ENCODE assay signal across 14 cellular contexts in the genomic region with DNA sequence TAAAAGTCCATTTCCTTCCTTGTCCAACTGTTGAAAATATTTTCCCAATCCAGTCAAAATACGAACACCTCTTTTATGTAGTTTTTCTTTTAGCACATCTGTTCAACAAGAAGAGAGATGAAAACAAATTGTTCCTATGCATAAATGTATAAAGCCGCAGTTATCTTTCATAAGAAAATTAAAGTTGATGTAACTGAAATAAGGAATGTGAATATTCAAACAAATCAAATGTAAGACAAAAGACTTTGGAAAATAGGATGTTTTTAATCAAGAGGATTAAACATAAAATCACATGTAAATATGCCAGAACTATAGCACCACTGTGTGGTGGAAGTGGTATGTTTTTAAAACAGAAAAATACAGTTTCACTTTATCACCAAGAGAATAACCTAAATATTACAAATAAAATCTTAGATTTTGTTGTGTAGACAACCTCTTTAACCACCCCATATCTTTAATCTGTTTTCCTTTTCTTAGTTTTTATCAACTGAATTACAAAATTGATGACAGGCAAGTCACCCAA. TPM values are rescaled to one million over a fixed set of nuclear protein-coding genes. Genes with fewer than 3 reads are reported as not detected.
DNase-seq lines count a peak whose midpoint lies in the region; ATAC-seq and TF ChIP-seq lines count a peak whose summit lies in the region.
"Had no signal": no experiment of that assay in that cellular context is flagged by ENCODE, and none has a peak within 500 bp of the region (broad histone marks: within the 10 kb centered on the region; RNA-seq: fewer than 3 reads in every experiment).

No MANE protein-coding gene starts in this region.

- DNase-seq in SIG-M5 treated with dmso at 0.1 percent for 504 hours (lab: John Stamatoyannopoulos, UW; ENCODE audit: unreplicated experiment) (peak; percentile 28), SIG-M5 (lab: John Stamatoyannopoulos, UW) (no peak), OCI-M1 (lab: John Stamatoyannopoulos, UW) (peak; percentile 44), fibroblast of gingiva (ENCODE audit: low read depth) (peak; percentile 8), smooth muscle cell of the brain vasculature (ENCODE audit: low read depth, low spot score) (peak; percentile 12), BE2C (no peak)
- DNase-seq: activated CD4-positive, alpha-beta T cell treated with anti-CD3 and anti-CD28 coated beads, Interleukin-2, amount 10 ng/mL, durations not matched to agents 7 days and 5 days; central memory CD4-positive, alpha-beta T cell; left ventricle myocardium superior; NCI-H510A; stimulated activated CD4-positive, alpha-beta T cell treated with anti-CD3 and anti-CD28 coated beads, Interleukin-2, amount 100 ng/mL, for 48 hours had no signal

- no peak; the same call in 1 of the 2 replicates for TF ChIP-seq CTCF in BE2C (IDR thresholded peaks at IDR 0.05; ENCODE audit: low read depth, low read length)

- no peaks in the 10 kb centered on the region for H3K4me1 ChIP-seq in BE2C
- H3K4me1 ChIP-seq: BLaER1 had no signal

- no peaks in the 10 kb centered on the region for H3K9me3 ChIP-seq in BE2C
- H3K9me3 ChIP-seq: BLaER1 had no signal

- H3K27me3 ChIP-seq in BE2C, result no peaks in the 10 kb centered on the region; the same call in 1 of the 2 replicates
- H3K27me3 ChIP-seq: BLaER1 had no signal

- H3K4me3 ChIP-seq in BE2C (ENCODE audit: low read depth, low read length), result no peak overlapping the region
- H3K4me3 ChIP-seq: BLaER1 had no signal

- ATAC-seq in HG02678 (IDR thresholded peaks at IDR 0.05; ENCODE audit: unreplicated experiment), result no peak
- no peak for ATAC-seq in HG02588 (IDR thresholded peaks at IDR 0.05; ENCODE audit: unreplicated experiment)
- ATAC-seq: left ventricle myocardium superior had no signal

- no peaks in the 10 kb centered on the region for H3K36me3 ChIP-seq in BE2C
- H3K36me3 ChIP-seq: BLaER1 had no signal

RNA-seq across cellular contexts. Expression of gene CAPS2, which starts 40.4 kb away (rescaled TPM):
- polyA plus RNA-seq in BE2C (2012; ENCODE audit: insufficient read depth, insufficient read length, low read depth), result not detected

RNA-seq across cellular contexts. Expression of gene GLIPR1L1, which starts 44.7 kb away (rescaled TPM):
- polyA plus RNA-seq in BE2C (2012; ENCODE audit: insufficient read depth, insufficient read length, low read depth), result not detected

Comparison
In these comparisons a context has a peak if more than half of its experiments do, and no peak if none do; other contexts are left out.
1. DNase-seq: peak in SIG-M5 treated with dmso at 0.1 percent for 504 hours (single experiment), OCI-M1 (single experiment), fibroblast of gingiva (single experiment) and smooth muscle cell of the brain vasculature (single experiment); none in SIG-M5 (single experiment) and BE2C (single experiment).